In the genomic region with DNA sequence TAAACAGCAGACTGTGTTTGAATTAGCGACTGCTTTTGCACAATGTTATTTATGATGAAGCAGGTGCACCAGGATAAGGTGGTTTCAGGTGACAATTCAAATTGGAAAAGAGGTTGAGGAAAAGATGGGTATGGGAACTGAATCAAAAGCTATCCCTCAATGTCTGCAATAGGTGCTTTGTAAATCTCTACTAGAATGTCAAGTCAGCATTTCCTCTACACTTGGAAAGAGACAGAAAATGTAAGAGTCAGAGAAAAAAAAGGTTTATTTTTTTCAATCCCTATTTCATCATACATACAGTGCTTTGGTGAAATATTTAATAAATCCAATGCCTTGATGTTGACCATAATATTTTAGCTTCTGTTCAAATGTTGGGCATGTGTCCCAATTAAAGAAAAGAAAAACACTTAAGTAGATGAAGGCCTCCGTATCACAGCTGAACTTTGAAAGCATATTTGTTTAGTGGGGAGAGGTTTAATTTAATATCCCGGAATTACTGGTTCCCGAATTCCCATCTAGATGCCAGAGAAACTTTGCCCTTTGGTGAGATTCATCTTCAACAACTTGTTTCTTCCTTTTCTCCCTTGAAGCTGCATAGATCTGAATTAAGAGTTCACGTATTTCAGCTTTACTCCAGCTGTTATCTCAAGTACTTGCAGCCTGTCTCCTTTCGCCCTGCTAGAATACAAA, we compare ENCODE assay signal across 1 cellular context.
TF ChIP-seq lines count a peak whose summit lies in the region.

No MANE protein-coding gene starts in this region.

TF ChIP-seq in HepG2, 621 proteins besides CTCF, POLR2A, EP300 and RAD21:
- TF ChIP-seq HCFC1 (IDR thresholded peaks at IDR 0.05; ENCODE audit: low read depth, low read length) (no peak), MZF1 (CRISPR knock-in tag; IDR thresholded peaks at IDR 0.05; ENCODE audit: borderline replicate concordance) (no peak), MAFK (conservative IDR thresholded peaks at IDR 0.05 in 1 of 2, IDR thresholded peaks at IDR 0.05 in 1 of 2; ENCODE audit: low read length in 2 of 2) (peak; percentile 92 to 98), ARHGAP35 (CRISPR knock-in tag; IDR thresholded peaks at IDR 0.05; ENCODE audit: borderline replicate concordance) (no peak), ZNF619 (CRISPR knock-in tag; IDR thresholded peaks at IDR 0.05) (no peak), MAFF (IDR thresholded peaks at IDR 0.05; ENCODE audit: low read depth, low read length) (peak; percentile 96), GTF3A (CRISPR knock-in tag; conservative IDR thresholded peaks at IDR 0.05) (no peak)
- TF ChIP-seq, protein P1, sequence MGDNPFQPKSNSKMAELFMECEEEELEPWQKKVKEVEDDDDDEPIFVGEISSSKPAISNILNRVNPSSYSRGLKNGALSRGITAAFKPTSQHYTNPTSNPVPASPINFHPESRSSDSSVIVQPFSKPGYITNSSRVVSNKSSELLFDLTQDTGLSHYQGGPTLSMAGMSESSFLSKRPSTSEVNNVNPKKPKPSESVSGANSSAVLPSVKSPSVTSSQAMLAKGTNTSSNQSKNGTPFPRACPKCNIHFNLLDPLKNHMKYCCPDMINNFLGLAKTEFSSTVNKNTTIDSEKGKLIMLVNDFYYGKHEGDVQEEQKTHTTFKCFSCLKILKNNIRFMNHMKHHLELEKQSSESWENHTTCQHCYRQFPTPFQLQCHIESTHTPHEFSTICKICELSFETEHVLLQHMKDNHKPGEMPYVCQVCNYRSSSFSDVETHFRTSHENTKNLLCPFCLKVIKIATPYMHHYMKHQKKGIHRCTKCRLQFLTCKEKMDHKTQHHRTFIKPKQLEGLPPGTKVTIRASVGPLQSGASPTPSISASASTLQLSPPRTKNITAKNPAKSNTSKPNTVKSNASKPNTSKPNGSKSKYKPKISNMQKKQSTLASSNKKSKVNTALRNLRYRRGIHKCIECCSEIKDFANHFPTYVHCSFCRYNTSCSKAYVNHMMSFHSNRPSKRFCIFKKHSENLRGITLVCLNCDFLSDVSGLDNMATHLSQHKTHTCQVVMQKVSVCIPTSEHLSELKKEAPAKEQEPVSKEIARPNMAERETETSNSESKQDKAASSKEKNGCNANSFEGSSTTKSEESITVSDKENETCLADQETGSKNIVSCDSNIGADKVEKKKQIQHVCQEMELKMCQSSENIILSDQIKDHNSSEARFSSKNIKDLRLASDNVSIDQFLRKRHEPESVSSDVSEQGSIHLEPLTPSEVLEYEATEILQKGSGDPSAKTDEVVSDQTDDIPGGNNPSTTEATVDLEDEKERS (CRISPR knock-in tag; IDR thresholded peaks at IDR 0.05) = no peak
TF ChIP-seq in HepG2: peak in this region for 2.
